23 cellular contexts compared by ENCODE assay signal in genomic region chr9:128435611-128436010, GRCh38. TPM values are rescaled to one million over a fixed set of nuclear protein-coding genes. Genes with fewer than 3 reads are reported as not detected.
DNase-seq lines count a peak whose midpoint lies in the region; ATAC-seq and TF ChIP-seq lines count a peak whose summit lies in the region.
"Had no signal": no experiment of that assay in that cellular context is flagged by ENCODE, and none has a peak within 500 bp of the region (broad histone marks: within the 10 kb centered on the region; RNA-seq: fewer than 3 reads in every experiment).

No MANE protein-coding gene starts in this region.

- H3K36me3 ChIP-seq in WERI-Rb-1, result peaks cover 27% of the 10 kb centered on the region
- peaks cover 0 to 26% of the 10 kb centered on the region in 2 donors for H3K36me3 ChIP-seq in neuronal stem cell (replicated peaks in 1 of 2; ENCODE audit: control insufficient read depth in 2 of 2, insufficient read depth in 2 of 2, low read length in 2 of 2)
- H3K36me3 ChIP-seq: BE2C had no signal

- no peaks in the 10 kb centered on the region for H3K9me3 ChIP-seq in right cardiac atrium (ENCODE audit: control insufficient read depth, low read length)
- H3K9me3 ChIP-seq in WERI-Rb-1 (ENCODE audit: severe bottlenecking), result peaks cover 3% of the 10 kb centered on the region
- H3K9me3 ChIP-seq in neuronal stem cell (replicated peaks in 1 of 2; ENCODE audit: control insufficient read depth in 2 of 2, insufficient read depth in 1 of 2, low read depth in 1 of 2, low read length in 2 of 2), result no peaks in the 10 kb centered on the region
- H3K9me3 ChIP-seq: BE2C, BLaER1 had no signal

- no peak overlapping the region for H3K14ac ChIP-seq in neuronal stem cell (ENCODE audit: low read length)

- H4K8ac ChIP-seq in neuronal stem cell (ENCODE audit: low read depth, low read length), result no peak overlapping the region

- H3K4me2 ChIP-seq in neuronal stem cell (ENCODE audit: insufficient read depth, low read length, poor library complexity, severe bottlenecking), result no peak overlapping the region
- H3K4me2 ChIP-seq: BLaER1 had no signal

- no peak overlapping the region for H3K23ac ChIP-seq in neuronal stem cell (ENCODE audit: low read depth, low read length, poor library complexity)

- no peak overlapping the region for H3K9ac ChIP-seq in neuronal stem cell (ENCODE audit: low read depth, low read length, poor library complexity)
- H3K9ac ChIP-seq: BLaER1 had no signal

- H2BK120ac ChIP-seq in neuronal stem cell (ENCODE audit: low read depth, low read length), result no peak overlapping the region

- 92% methylated on average over 18 of the region's 18 CpGs for WGBS in right cardiac atrium
- no CpG with 5 or more reads among the region's 18 CpGs for WGBS in neuronal stem cell (ENCODE audit: extremely low coverage in 2 of 2, insufficient read length in 2 of 2, insufficient replicate concordance in 1 of 2), 2 donors

- H3K18ac ChIP-seq in neuronal stem cell (ENCODE audit: low read length), result no peak overlapping the region

- no peak overlapping the region for H2AK5ac ChIP-seq in neuronal stem cell (ENCODE audit: low read depth, low read length)

- ATAC-seq in right cardiac atrium, result no peak

- H3K4ac ChIP-seq in neuronal stem cell (ENCODE audit: low read length), result no peak overlapping the region

- H3K27me3 ChIP-seq in right cardiac atrium (ENCODE audit: control insufficient read depth, insufficient read depth) (no peaks in the 10 kb centered on the region), WERI-Rb-1 (ENCODE audit: insufficient read depth, low read depth, severe bottlenecking) (no peaks in the 10 kb centered on the region), neuronal stem cell (ENCODE audit: control insufficient read depth in 3 of 3, insufficient read depth in 3 of 3, low read depth in 1 of 3, low read length in 3 of 3) (peaks cover 0 to 2% (median 0%) of the 10 kb centered on the region in 3 experiments)
- H3K27me3 ChIP-seq: BE2C, BLaER1 had no signal

- no peaks in the 10 kb centered on the region for H3K4me1 ChIP-seq in right cardiac atrium (ENCODE audit: control insufficient read depth, insufficient read depth, low read length)
- no peaks in the 10 kb centered on the region for H3K4me1 ChIP-seq in neuronal stem cell (ENCODE audit: control insufficient read depth in 2 of 2, insufficient read depth in 1 of 2, low read depth in 1 of 2, low read length in 2 of 2)

- no peak overlapping the region for H2BK15ac ChIP-seq in neuronal stem cell (ENCODE audit: low read length)

- no peak overlapping the region for H3K4me3 ChIP-seq in right cardiac atrium (ENCODE audit: low read length)
- no peak overlapping the region for H3K4me3 ChIP-seq in WERI-Rb-1 (ENCODE audit: low read depth, low read length)
- H3K4me3 ChIP-seq in neuronal stem cell (ENCODE audit: low read length in 2 of 2), result no peak overlapping the region
- H3K4me3 ChIP-seq: BLaER1 had no signal

- no peak overlapping the region for H4K91ac ChIP-seq in neuronal stem cell (ENCODE audit: low read depth, low read length, poor library complexity)

- TF ChIP-seq CTCF in WERI-Rb-1 (IDR thresholded peaks at IDR 0.05; ENCODE audit: low read depth, low read length) (no peak), GM10266 (IDR thresholded peaks at IDR 0.05; ENCODE audit: control insufficient read depth, insufficient read depth, low read depth, missing control alignments) (no peak)

- intact Hi-C loops in right cardiac atrium (cut with DNase I) (loop anchor here in 1 of 4 donors (10.0 kb wide), 1 partner anchor 129 kb away; no protein-coding TSS in a partner anchor), cardiac septum (cut with DNase I) (no loop called here)

- no peak overlapping the region for H2BK5ac ChIP-seq in neuronal stem cell (ENCODE audit: low read length)

- no peak overlapping the region for H3K27ac ChIP-seq in right cardiac atrium (ENCODE audit: low read length)
- peak overlapping the region; percentile 63 for H3K27ac ChIP-seq in WERI-Rb-1
- H3K27ac ChIP-seq in neuronal stem cell (replicated peaks; ENCODE audit: low read length), result no peak overlapping the region
- H3K27ac ChIP-seq: BLaER1 had no signal

- H2AFZ ChIP-seq in neuronal stem cell (ENCODE audit: low read length), result no peak overlapping the region

- peak overlapping the region; percentile 16 for H2BK12ac ChIP-seq in neuronal stem cell (ENCODE audit: low read length)

- DNase-seq in right cardiac atrium (peak in 2 of 3 donors; percentile 9 to 41), cardiac septum (ENCODE audit: low spot score) (no peak), WERI-Rb-1 (no peak), neuronal stem cell (ENCODE audit: low spot score) (no peak), GM10266 (ENCODE audit: extremely low spot score) (no peak), iPS-NIHi7 (ENCODE audit: extremely low spot score) (no peak), NOMO-1 treated with DMSO at 0.1 percent for 48 hours (lab: John Stamatoyannopoulos, UW; ENCODE audit: unreplicated experiment) (no peak)
- DNase-seq: 8988T; ACHN; BE2C; C1 segment of cervical spinal cord; CD4-positive, alpha-beta memory T cell; CD4-positive, CD25-positive, alpha-beta regulatory T cell; CD8-positive, alpha-beta memory T cell; COR-L47; DMS 273 treated with DMSO at 0.1 percent for 48 hours; DMS153; DMS53; DMS79; DND-41; EL; GDM1 had no signal

- no peaks in the 10 kb centered on the region for H3K79me1 ChIP-seq in neuronal stem cell (ENCODE audit: low read depth, low read length)

RNA-seq across cellular contexts. Expression of gene CERCAM, which starts 15.0 kb away (rescaled TPM):
- total RNA-seq in right cardiac atrium (10 to 100 TPM; 12.8 to 23.2 (median 17.7) TPM), cardiac septum (16.6 TPM)
- 12.3 TPM for polyA plus RNA-seq in right cardiac atrium
- polyA plus RNA-seq in neuronal stem cell (2013, experiment 1 of 2), result 0.70 TPM
- polyA plus RNA-seq in neuronal stem cell (2013, experiment 2 of 2), result 0.76 TPM
- polyA plus RNA-seq: CD4-positive, CD25-positive, alpha-beta regulatory T cell had no signal

RNA-seq across cellular contexts. Expression of gene ODF2, which starts 20.2 kb away (rescaled TPM):
- total RNA-seq in right cardiac atrium, result 10 to 100 TPM; 13.8 to 15.4 (median 14.4) TPM
- 9.6 TPM for polyA plus RNA-seq in right cardiac atrium
- total RNA-seq in cardiac septum, result 20.8 TPM
- polyA plus RNA-seq in neuronal stem cell (2013, experiment 1 of 2), result 27.4 TPM
- 27.8 TPM for polyA plus RNA-seq in neuronal stem cell (2013, experiment 2 of 2)

Comparison
In these comparisons a context has a peak if more than half of its experiments do, and no peak if none do; other contexts are left out.
1. DNase-seq: peak in right cardiac atrium (2 of 3); none in cardiac septum (single experiment), WERI-Rb-1 (single experiment), neuronal stem cell (single experiment), GM10266 (single experiment), iPS-NIHi7 (single experiment) and NOMO-1 treated with DMSO at 0.1 percent for 48 hours (single experiment).